30 cellular contexts compared by ENCODE assay signal in genomic region chr14:69489495-69489894, GRCh38. TPM values are rescaled to one million over a fixed set of nuclear protein-coding genes. Genes with fewer than 3 reads are reported as not detected.
"Had no signal": no experiment of that assay in that cellular context is flagged by ENCODE, and none has a peak within 500 bp of the region (broad histone marks: within the 10 kb centered on the region; RNA-seq: fewer than 3 reads in every experiment).

No MANE protein-coding gene starts in this region.

- H3K4me3 Mint-ChIP-seq: activated B cell treated with CpG ODN at 0.5 μM for 24 hours; activated CD8-positive, alpha-beta T cell treated with anti-CD3 and anti-CD28 coated beads for 36 hours; activated naive CD4-positive, alpha-beta T cell treated with anti-CD3 and anti-CD28 coated beads, Interleukin-2, amount 50 U/mL, for 24 hours; activated naive CD8-positive, alpha-beta T cell treated with anti-CD3 and anti-CD28 coated beads for 36 hours; activated T-cell treated with anti-CD3 and anti-CD28 coated beads, Interleukin-2, amount 50 U/mL, for 4 hours; activated T-helper 17 cell treated with anti-CD3 and anti-CD28 coated beads, Interleukin-2, amount 50 U/mL, for 72 hours; brain; central memory CD8-positive, alpha-beta T cell; T-cell; T-helper 1 cell treated with Interleukin-12 subunit alpha and Interleukin-12 subunit beta and Interleukin-4 antibody, amounts not matched to agents 30 μg/mL and 1 μg/mL, for 36 hours had no signal

- H3K36me3 ChIP-seq: ascending aorta, breast epithelium, cardiac muscle cell, esophagus squamous epithelium, WERI-Rb-1 had no signal

- H3K4me3 ChIP-seq: ascending aorta, breast epithelium, cardiac muscle cell, esophagus squamous epithelium had no signal

- H3K36me3 Mint-ChIP-seq: activated naive CD4-positive, alpha-beta T cell treated with anti-CD3 and anti-CD28 coated beads, Interleukin-2, amount 50 U/mL, for 24 hours; activated naive CD8-positive, alpha-beta T cell treated with anti-CD3 and anti-CD28 coated beads for 36 hours; brain; T-cell had no signal

- H3K4me1 Mint-ChIP-seq: activated B cell treated with CpG ODN at 0.5 μM for 24 hours; activated naive CD4-positive, alpha-beta T cell treated with anti-CD3 and anti-CD28 coated beads, Interleukin-2, amount 50 U/mL, for 24 hours; activated naive CD8-positive, alpha-beta T cell treated with anti-CD3 and anti-CD28 coated beads for 36 hours; activated T-helper 17 cell treated with anti-CD3 and anti-CD28 coated beads, Interleukin-2, amount 50 U/mL, for 72 hours; central memory CD8-positive, alpha-beta T cell had no signal

- H3K27ac ChIP-seq: ascending aorta, breast epithelium, cardiac muscle cell, epithelial cell of prostate, esophagus squamous epithelium, WERI-Rb-1 had no signal

- ATAC-seq: activated CD4-positive, CD25-positive, alpha-beta regulatory T cell treated with anti-CD3 and anti-CD28 coated beads, Interleukin-2, amount 50 U/mL, for 24 hours; activated CD8-positive, alpha-beta T cell treated with anti-CD3 and anti-CD28 coated beads for 36 hours; activated T-cell treated with anti-CD3 and anti-CD28 coated beads, Interleukin-2, amount 50 U/mL, for 4 hours; activated T-helper 17 cell treated with anti-CD3 and anti-CD28 coated beads, Interleukin-2, amount 50 U/mL, for 72 hours; T-cell had no signal

- DNase-seq: activated B cell treated with CpG ODN at 0.5 μM for 24 hours; activated CD4-positive, alpha-beta T cell treated with anti-CD3 and anti-CD28 coated beads for 48 hours; activated CD4-positive, alpha-beta T cell treated with anti-CD3 and anti-CD28 coated beads, Interleukin-2, amount 50 U/mL, for 1 hour; activated CD4-positive, alpha-beta T cell treated with anti-CD3 and anti-CD28 coated beads, Interleukin-2, amount 50 U/mL, for 48 hours; activated CD8-positive, alpha-beta memory T cell treated with anti-CD3 and anti-CD28 coated beads for 24 hours; activated CD8-positive, alpha-beta T cell treated with anti-CD3 and anti-CD28 coated beads for 36 hours; activated effector memory CD4-positive, alpha-beta T cell treated with Interleukin-2 at 50 U/mL for 16 hours; activated gamma-delta T cell treated with Interleukin-2 at 50 U/mL for 16 hours; activated naive CD4-positive, alpha-beta T cell treated with Interleukin-2 at 50 U/mL for 16 hours; activated naive CD8-positive, alpha-beta T cell treated with anti-CD3 and anti-CD28 coated beads for 36 hours; activated T-cell treated with anti-CD3 and anti-CD28 coated beads, Interleukin-2, amount 50 U/mL, for 4 hours; effector CD8-positive, alpha-beta T cell; esophagus squamous epithelium; head of caudate nucleus; SW 1271; T-cell; T-helper 9 cell; WERI-Rb-1 had no signal

- H3K9me3 ChIP-seq: ascending aorta, breast epithelium, esophagus squamous epithelium had no signal

- H3K9me3 Mint-ChIP-seq: activated B cell treated with CpG ODN at 0.5 μM for 24 hours; activated CD8-positive, alpha-beta T cell treated with anti-CD3 and anti-CD28 coated beads for 36 hours; activated naive CD4-positive, alpha-beta T cell treated with anti-CD3 and anti-CD28 coated beads, Interleukin-2, amount 50 U/mL, for 24 hours; activated naive CD8-positive, alpha-beta T cell treated with anti-CD3 and anti-CD28 coated beads for 36 hours; activated T-cell treated with anti-CD3 and anti-CD28 coated beads, Interleukin-2, amount 50 U/mL, for 4 hours; activated T-helper 17 cell treated with anti-CD3 and anti-CD28 coated beads, Interleukin-2, amount 50 U/mL, for 72 hours; brain; central memory CD8-positive, alpha-beta T cell; T-cell; T-helper 1 cell treated with Interleukin-12 subunit alpha and Interleukin-12 subunit beta and Interleukin-4 antibody, amounts not matched to agents 30 μg/mL and 1 μg/mL, for 36 hours had no signal

- H3K27ac Mint-ChIP-seq: activated B cell treated with CpG ODN at 0.5 μM for 24 hours; activated CD8-positive, alpha-beta T cell treated with anti-CD3 and anti-CD28 coated beads for 36 hours; activated naive CD4-positive, alpha-beta T cell treated with anti-CD3 and anti-CD28 coated beads, Interleukin-2, amount 50 U/mL, for 24 hours; activated naive CD8-positive, alpha-beta T cell treated with anti-CD3 and anti-CD28 coated beads for 36 hours; activated T-helper 17 cell treated with anti-CD3 and anti-CD28 coated beads, Interleukin-2, amount 50 U/mL, for 72 hours; brain; T-cell; T-helper 1 cell treated with Interleukin-12 subunit alpha and Interleukin-12 subunit beta and Interleukin-4 antibody, amounts not matched to agents 30 μg/mL and 1 μg/mL, for 36 hours had no signal

RNA-seq across cellular contexts. Expression of gene PLEKHD1, which starts 5.0 kb away (rescaled TPM):
- total RNA-seq: ascending aorta, endothelial cell of umbilical vein, fibroblast of villous mesenchyme had no signal
